Comparison of ENCODE assay signal across 12 cellular contexts in genomic region chr1:116915182-116915611, GRCh38. TPM values are rescaled to one million over a fixed set of nuclear protein-coding genes. Genes with fewer than 3 reads are reported as not detected.
DNase-seq lines count a peak whose midpoint lies in the region; ATAC-seq and TF ChIP-seq lines count a peak whose summit lies in the region.
"Had no signal": no experiment of that assay in that cellular context is flagged by ENCODE, and none has a peak within 500 bp of the region (broad histone marks: within the 10 kb centered on the region; RNA-seq: fewer than 3 reads in every experiment).

No MANE protein-coding gene starts in this region.

- no peak for TF ChIP-seq CTCF in colonic mucosa (IDR thresholded peaks at IDR 0.05)

- TF ChIP-seq POLR2A in erythroblast (IDR thresholded peaks at IDR 0.05; ENCODE audit: low read length): no peak

- DNase-seq in NCI-H69 (lab: John Stamatoyannopoulos, UW) (peak; percentile 39), colonic mucosa (peak; percentile 81), left lobe of liver (ENCODE audit: low spot score) (peak; percentile 27), superior temporal gyrus (ENCODE audit: extremely low spot score) (peak; percentile 46), erythroblast (lab: John Stamatoyannopoulos, UW) (no peak)
- no peak for DNase-seq in activated CD4-positive, CD25-positive, alpha-beta regulatory T cell treated with anti-CD3 and anti-CD28 coated beads, Interleukin-2, amount 50 U/mL, for 72 hours
- DNase-seq: activated T-cell treated with anti-CD3 and anti-CD28 coated beads, Interleukin-2, amount 50 U/mL, for 1 hour; DMS 273 treated with DMSO at 0.1 percent for 48 hours; HCEC 1CT; NCI-H2171 treated with DMSO at 0.1 percent for 48 hours had no signal

- H3K9me3 ChIP-seq in colonic mucosa: no peaks in the 10 kb centered on the region

- H3K9ac ChIP-seq in colonic mucosa (ENCODE audit: low read depth in 2 of 2, low read length in 2 of 2): peak overlapping the region in 1 of 2 donors; percentile 51
- H3K9ac ChIP-seq: KMS-11 had no signal

- H3K36me3 ChIP-seq in colonic mucosa: no peaks in the 10 kb centered on the region

- H3K4me3 ChIP-seq in colonic mucosa: peak overlapping the region; percentile 4

- no peak for ATAC-seq in left lobe of liver
- no peak for ATAC-seq in HG03439 (IDR thresholded peaks at IDR 0.05; ENCODE audit: unreplicated experiment)

- intact Hi-C loops in colonic mucosa (cut with DNase I): loop anchor here (10.0 kb wide), 1 partner anchor 70 kb away; no protein-coding TSS in a partner anchor

- H3K27ac ChIP-seq in colonic mucosa: peak overlapping the region; percentile 72
- H3K27ac ChIP-seq: KMS-11 had no signal

- H3K4me1 ChIP-seq in colonic mucosa: peaks cover 16% of the 10 kb centered on the region

- H3K27me3 ChIP-seq in colonic mucosa: no peaks in the 10 kb centered on the region

RNA-seq across cellular contexts. Expression of gene PTGFRN, which starts 5.5 kb away (rescaled TPM):
- 10 to 100 TPM; 94.9 TPM for total RNA-seq in colonic mucosa
- total RNA-seq in left lobe of liver: 11.9 TPM

Comparison
In these comparisons a context has a peak if more than half of its experiments do, and no peak if none do; other contexts are left out.
1. DNase-seq: peak in NCI-H69 (single experiment), colonic mucosa (single experiment), left lobe of liver (single experiment) and superior temporal gyrus (single experiment); none in activated CD4-positive, CD25-positive, alpha-beta regulatory T cell treated with anti-CD3 and anti-CD28 coated beads, Interleukin-2, amount 50 U/mL, for 72 hours (single experiment) and erythroblast (0 of 2).